In the genomic region with DNA sequence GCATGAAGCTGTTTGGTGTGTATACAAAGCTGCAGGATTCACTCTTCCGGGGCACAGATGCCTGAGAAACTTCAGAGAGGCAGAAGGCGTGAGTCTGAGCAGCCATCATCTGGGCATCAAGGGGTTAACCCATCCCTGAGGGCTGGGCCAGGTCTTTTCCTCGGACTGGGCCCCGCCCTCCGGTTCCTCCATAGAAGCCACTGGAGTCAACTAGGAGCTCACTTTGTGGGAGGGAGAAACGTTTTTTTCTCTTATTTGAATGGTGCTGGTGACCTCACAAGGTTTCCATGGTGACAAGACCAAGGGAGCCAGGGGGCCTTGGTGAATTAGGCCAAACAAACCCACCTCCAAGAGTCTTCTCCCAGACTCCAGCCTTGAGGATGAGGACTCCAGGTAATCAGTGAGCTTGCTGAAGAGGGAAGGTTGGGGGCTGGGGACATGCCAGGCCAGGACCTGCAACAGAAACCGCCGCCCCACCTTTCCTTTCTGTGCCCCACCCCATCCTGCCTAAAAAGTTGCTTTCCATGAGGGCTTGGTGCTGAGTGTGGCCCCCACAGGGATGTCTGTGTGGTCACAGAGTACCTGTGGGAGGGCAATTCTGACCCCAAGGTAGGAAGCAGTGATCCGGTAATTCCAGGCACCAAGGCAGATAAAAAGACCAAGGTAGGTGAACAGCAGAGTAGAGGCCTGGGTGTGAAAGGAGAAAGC, we compare ENCODE assay signal across 24 cellular contexts. TPM values are rescaled to one million over a fixed set of nuclear protein-coding genes. Genes with fewer than 3 reads are reported as not detected.
DNase-seq lines count a peak whose midpoint lies in the region; ATAC-seq, FAIRE-seq and TF ChIP-seq lines count a peak whose summit lies in the region.
"Had no signal": no experiment of that assay in that cellular context is flagged by ENCODE, and none has a peak within 500 bp of the region (broad histone marks: within the 10 kb centered on the region; RNA-seq: fewer than 3 reads in every experiment).

No MANE protein-coding gene starts in this region.

- in situ Hi-C loops in K562 (cut with MboI), result no loop called here

- H2BK15ac ChIP-seq in neuronal stem cell (ENCODE audit: low read length), result peak overlapping the region; percentile 22

- no TSS peak for BruUV-seq in K562 (replicated peaks; lab: Mats Ljungman, UMichigan)

- H3K36me3 ChIP-seq in K562 (ENCODE audit: control insufficient read depth, insufficient read depth, low read length) (no peaks in the 10 kb centered on the region), iPS-20b (ENCODE audit: insufficient read depth, low read depth, low read length) (no peaks in the 10 kb centered on the region), neuronal stem cell (replicated peaks in 1 of 2; ENCODE audit: control insufficient read depth in 2 of 2, insufficient read depth in 2 of 2, low read length in 2 of 2) (no peaks in the 10 kb centered on the region), upper lobe of right lung (no peaks in the 10 kb centered on the region)
- H3K36me3 ChIP-seq: BLaER1 treated with 17β-estradiol and CSF1 and Interleukin-3, amounts not matched to agents 10 nM and 100 nM had no signal

- H3K27me3 ChIP-seq in K562 (ENCODE audit: control insufficient read depth in 2 of 2, insufficient read depth in 2 of 2, low read length in 2 of 2), result peaks cover 16 to 61% of the 10 kb centered on the region in 2 experiments; a peak in 4 of 5 replicates
- H3K27me3 ChIP-seq in iPS-20b (ENCODE audit: insufficient read depth, low read length), result no peaks in the 10 kb centered on the region
- peaks cover 0 to 21% (median 0%) of the 10 kb centered on the region in 3 experiments for H3K27me3 ChIP-seq in neuronal stem cell (ENCODE audit: control insufficient read depth in 3 of 3, insufficient read depth in 3 of 3, low read depth in 1 of 3, low read length in 3 of 3)
- H3K27me3 ChIP-seq in upper lobe of right lung, result no peaks in the 10 kb centered on the region
- H3K27me3 ChIP-seq: BLaER1 treated with 17β-estradiol and CSF1 and Interleukin-3, amounts not matched to agents 10 nM and 100 nM had no signal

- H2AFZ ChIP-seq in K562 (ENCODE audit: low read depth, low read length), result no peak overlapping the region
- no peak overlapping the region for H2AFZ ChIP-seq in neuronal stem cell (ENCODE audit: low read length)

- H3K18ac ChIP-seq in neuronal stem cell (ENCODE audit: low read length), result peak overlapping the region; percentile 80

- TF ChIP-seq EP300 in K562 (IDR thresholded peaks at IDR 0.05; ENCODE audit: low read length), result no peak

- no peak overlapping the region for H2BK12ac ChIP-seq in neuronal stem cell (ENCODE audit: low read length)

- no peak overlapping the region for H3K14ac ChIP-seq in neuronal stem cell (ENCODE audit: low read length)

- FAIRE-seq in K562 (lab: Jason Lieb, UNC), result no peak

- H3K9me3 ChIP-seq in K562 (replicated peaks; ENCODE audit: control insufficient read depth, insufficient read depth, low read depth, low read length), result no peaks in the 10 kb centered on the region
- no peaks in the 10 kb centered on the region for H3K9me3 ChIP-seq in iPS-20b (ENCODE audit: insufficient read depth, low read depth, low read length)
- H3K9me3 ChIP-seq in neuronal stem cell (replicated peaks in 1 of 2; ENCODE audit: control insufficient read depth in 2 of 2, insufficient read depth in 1 of 2, low read depth in 1 of 2, low read length in 2 of 2), result peaks cover 0 to 5% of the 10 kb centered on the region in 2 donors
- H3K9me3 ChIP-seq in upper lobe of right lung, result no peaks in the 10 kb centered on the region
- H3K9me3 ChIP-seq: BLaER1 treated with 17β-estradiol and CSF1 and Interleukin-3, amounts not matched to agents 10 nM and 100 nM; Caco-2; SK-N-SH had no signal

- peak; percentile 7 for DNase-seq in DMS 273 (lab: John Stamatoyannopoulos, UW; ENCODE audit: unreplicated experiment)
- no peak for DNase-seq in DMS 273 treated with DMSO at 0.1 percent for 48 hours (lab: John Stamatoyannopoulos, UW)
- no peak for DNase-seq in K562 (ENCODE audit: extremely low read depth in 1 of 4, low spot score in 3 of 4)
- peak; percentile 59 for DNase-seq in neuronal stem cell (ENCODE audit: low spot score)
- DNase-seq in NCI-H2081 (lab: John Stamatoyannopoulos, UW), result no peak
- DNase-seq in upper lobe of right lung, result no peak
- no peak for DNase-seq in NCI-H2171 treated with DMSO at 0.1 percent for 48 hours (lab: John Stamatoyannopoulos, UW)
- DNase-seq: ACHN; Caco-2; CD4-positive, alpha-beta memory T cell; DMS53; GF-D8; MV-4-11; NCI-H1105 treated with DMSO at 0.1 percent for 48 hours; NCI-H2029 treated with DMSO at 0.1 percent for 48 hours; NCI-H2171; NCI-H69; SIG-M5; SK-N-SH had no signal

- no peak overlapping the region for H4K8ac ChIP-seq in neuronal stem cell (ENCODE audit: low read depth, low read length)

- no peaks in the 10 kb centered on the region for H3K79me2 ChIP-seq in K562 (ENCODE audit: control insufficient read depth, insufficient read depth, low read length)

- CTCF ChIA-PET in K562 (lab: Yijun Ruan, JAX; ENCODE audit: low intra/inter-chr PET ratio), result no interaction called here

- POLR2A ChIA-PET in K562 (lab: Yijun Ruan, JAX), result interaction anchor here (0.9 to 1.1 kb wide), 2 partner anchors 8 to 10 kb away, joined by 3 to 4 read pairs; no protein-coding TSS in a partner anchor

- WGBS in K562 (ENCODE audit: insufficient coverage, low coverage, missing lambda C conversion rate), result 3% methylated on average over 9 of the region's 9 CpGs
- no CpG with 5 or more reads among the region's 9 CpGs for WGBS in neuronal stem cell (ENCODE audit: extremely low coverage in 2 of 2, insufficient read length in 2 of 2, insufficient replicate concordance in 1 of 2), 2 donors

- H2BK120ac ChIP-seq in neuronal stem cell (ENCODE audit: low read depth, low read length), result no peak overlapping the region

- H4K20me1 ChIP-seq in K562 (replicated peaks; ENCODE audit: control insufficient read depth, insufficient read depth, low read length), result no peaks in the 10 kb centered on the region; the same call in 1 of the 2 replicates
- H4K20me1 ChIP-seq: BLaER1 treated with 17β-estradiol and CSF1 and Interleukin-3, amounts not matched to agents 10 nM and 100 nM had no signal

- peak overlapping the region; percentile 59 for H2AK5ac ChIP-seq in neuronal stem cell (ENCODE audit: low read depth, low read length)

- no peak overlapping the region for H4K91ac ChIP-seq in neuronal stem cell (ENCODE audit: low read depth, low read length, poor library complexity)

- TF ChIP-seq RAD21 in K562 (CRISPR knock-in tag; conservative IDR thresholded peaks at IDR 0.05 in 1 of 2, IDR thresholded peaks at IDR 0.05 in 1 of 2), result no peak

- H3K4me1 ChIP-seq in K562 (replicated peaks in 1 of 2; ENCODE audit: control insufficient read depth in 2 of 2, insufficient read depth in 2 of 2, low read length in 2 of 2), result no peaks in the 10 kb centered on the region; a peak in 1 of 5 replicates
- peaks cover 4% of the 10 kb centered on the region; the same call in 1 of the 2 replicates for H3K4me1 ChIP-seq in iPS-20b (ENCODE audit: insufficient read depth, low read length)
- H3K4me1 ChIP-seq in neuronal stem cell (ENCODE audit: control insufficient read depth in 2 of 2, insufficient read depth in 1 of 2, low read depth in 1 of 2, low read length in 2 of 2), result peaks cover 7 to 20% of the 10 kb centered on the region in 2 donors
- H3K4me1 ChIP-seq in upper lobe of right lung, result peaks cover 3% of the 10 kb centered on the region
- H3K4me1 ChIP-seq: Caco-2 had no signal

- TF ChIP-seq CTCF in K562 (IDR thresholded peaks at IDR 0.05 in 2 of 3, conservative IDR thresholded peaks at IDR 0.05 in 1 of 3; ENCODE audit: insufficient read depth in 2 of 3, low read depth in 1 of 3, low read length in 3 of 3) (no peak), upper lobe of right lung (IDR thresholded peaks at IDR 0.05) (no peak)

- H3K4me3 ChIP-seq in K562 (no peak overlapping the region), iPS-20b (ENCODE audit: low read length) (peak overlapping the region; percentile 31; the same call in 1 of the 2 replicates), neuronal stem cell (ENCODE audit: low read length in 2 of 2) (no peak overlapping the region), upper lobe of right lung (no peak overlapping the region)
- H3K4me3 ChIP-seq: BLaER1 treated with 17β-estradiol and CSF1 and Interleukin-3, amounts not matched to agents 10 nM and 100 nM had no signal

- H3K4me2 ChIP-seq in K562 (ENCODE audit: insufficient read depth, low read length), result no peak overlapping the region
- H3K4me2 ChIP-seq in neuronal stem cell (ENCODE audit: insufficient read depth, low read length, poor library complexity, severe bottlenecking), result peak overlapping the region; percentile 34
- H3K4me2 ChIP-seq: SK-N-SH had no signal

- H3K27ac ChIP-seq in K562 (ENCODE audit: extremely low read depth, low read depth, low read length) (no peak overlapping the region), iPS-20b (ENCODE audit: low read length) (no peak overlapping the region), neuronal stem cell (replicated peaks; ENCODE audit: low read length) (no peak overlapping the region), upper lobe of right lung (no peak overlapping the region)
- H3K27ac ChIP-seq: 22Rv1; BLaER1 treated with 17β-estradiol and CSF1 and Interleukin-3, amounts not matched to agents 10 nM and 100 nM had no signal

- H3K79me1 ChIP-seq in neuronal stem cell (ENCODE audit: low read depth, low read length), result no peaks in the 10 kb centered on the region

- no peak for TF ChIP-seq POLR2A in K562 (conservative IDR thresholded peaks at IDR 0.05)

- no peak overlapping the region for H2BK5ac ChIP-seq in neuronal stem cell (ENCODE audit: low read length)

- no peak overlapping the region for H3K9ac ChIP-seq in K562 (ENCODE audit: insufficient read depth in 1 of 2, low read depth in 2 of 2, low read length in 2 of 2)
- no peak overlapping the region for H3K9ac ChIP-seq in iPS-20b (ENCODE audit: low read depth, low read length)
- H3K9ac ChIP-seq in neuronal stem cell (ENCODE audit: low read depth, low read length, poor library complexity), result no peak overlapping the region
- H3K9ac ChIP-seq: BLaER1 treated with 17β-estradiol and CSF1 and Interleukin-3, amounts not matched to agents 10 nM and 100 nM; SK-N-SH had no signal

- intact Hi-C loops in K562 (cut with micrococcal nuclease), result no loop called here
- intact Hi-C loops in upper lobe of right lung (cut with DNase I), result no loop called here

- no peak overlapping the region for H3K23ac ChIP-seq in neuronal stem cell (ENCODE audit: low read depth, low read length, poor library complexity)

- no peaks in the 10 kb centered on the region for H3K9me1 ChIP-seq in K562 (ENCODE audit: control insufficient read depth, insufficient read depth, low read length)

- no peak overlapping the region for H3K4ac ChIP-seq in neuronal stem cell (ENCODE audit: low read length)

- no peak for ATAC-seq in K562
- no peak for ATAC-seq in upper lobe of right lung
- ATAC-seq: HCT116, Panc1 had no signal

RNA-seq across cellular contexts. Expression of a gene that starts 14.8 kb away (rescaled TPM):
- total RNA-seq in K562 (2011; cell fraction: chromatin; rRNA removed; ENCODE audit: low replicate concordance), result not detected in 2 replicates
- total RNA-seq in K562 (2011; cell fraction: nucleolus; rRNA removed), result not detected in 2 replicates
- not detected in 2 replicates for total RNA-seq in K562 (2011; cell fraction: nucleoplasm; rRNA removed)
- total RNA-seq in K562 (2014; rRNA removed) (not detected in 2 replicates), K562 (2014; rRNA removed; fragmentation: Illumina TruSeq; extraction: Trizol) (not detected in 2 replicates), K562 (2015; rRNA removed; fragmentation: Illumina TruSeq; extraction: Trizol) (not detected in 2 replicates), K562 (2021) (not detected in 2 replicates), upper lobe of right lung (6.2 TPM)
- polyA plus RNA-seq in K562 (2011; rRNA removed) (not detected in 2 replicates), K562 (2014; fragmentation: Illumina TruSeq; extraction: Trizol) (not detected in 2 replicates), K562 (2014; fragmentation: Nextera tagmentation; extraction: Ambion mirVana) (not detected), K562 (2014; rRNA removed) (not detected in 2 replicates)
- polyA plus RNA-seq in K562 (2011; cell fraction: cytosol; rRNA removed), result not detected in 2 replicates
- not detected in 2 replicates for polyA plus RNA-seq in K562 (2011; cell fraction: nucleus; rRNA removed)
- 0.01 TPM in 1 of 2 replicates, not detected in the other for polyA plus RNA-seq in K562 (2012)
- polyA minus RNA-seq in K562 (2011; rRNA and poly(A)+ RNA removed), result not detected in 2 replicates
- polyA minus RNA-seq in K562 (2011; cell fraction: cytosol; rRNA and poly(A)+ RNA removed), result not detected in 2 replicates
- not detected in 2 replicates for polyA minus RNA-seq in K562 (2011; cell fraction: nucleus; rRNA and poly(A)+ RNA removed)
- polyA plus RNA-seq in neuronal stem cell (2013, experiment 1 of 2), result 2.4 TPM
- polyA plus RNA-seq in neuronal stem cell (2013, experiment 2 of 2), result 2.7 TPM
- total RNA-seq: CD4-positive, alpha-beta memory T cell had no signal
- polyA plus RNA-seq: CD4-positive, alpha-beta memory T cell had no signal

Comparison
In these comparisons a context has a peak if more than half of its experiments do, and no peak if none do; other contexts are left out.
1. DNase-seq: peak in DMS 273 (single experiment) and neuronal stem cell (single experiment); none in DMS 273 treated with DMSO at 0.1 percent for 48 hours (single experiment), K562 (0 of 4), NCI-H2081 (0 of 2), upper lobe of right lung (single experiment) and NCI-H2171 treated with DMSO at 0.1 percent for 48 hours (single experiment).